2 cellular contexts compared by ENCODE assay signal in the genomic region with DNA sequence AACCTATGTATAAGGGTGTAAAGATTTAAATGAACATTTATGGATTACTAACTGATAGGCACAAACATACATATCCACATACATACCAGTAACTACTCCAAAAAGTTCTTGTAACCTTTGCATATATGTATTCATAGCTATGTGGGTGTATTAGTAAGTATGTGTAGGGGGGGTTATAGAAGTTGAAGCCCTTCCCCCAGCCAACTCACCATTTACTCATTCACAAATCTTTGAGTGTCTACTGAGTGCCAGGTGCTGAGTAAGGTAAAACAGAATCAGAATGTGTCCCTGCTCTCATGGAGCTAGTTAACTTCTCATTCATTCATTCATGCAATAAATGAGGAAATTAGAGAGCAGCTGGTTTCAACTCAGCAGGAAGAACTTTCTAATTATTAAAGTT.
TF ChIP-seq lines count a peak whose summit lies in the region.

No MANE protein-coding gene starts in this region.

TF ChIP-seq in IMR-90, 13 proteins besides CTCF, POLR2A, EP300 and RAD21:
- TF ChIP-seq BHLHE40 (IDR thresholded peaks at IDR 0.05; ENCODE audit: low read depth, low read length), result no peak
- TF ChIP-seq SMC3 (IDR thresholded peaks at IDR 0.05; ENCODE audit: low read depth, low read length), result no peak
- no peak for TF ChIP-seq RFX5 (IDR thresholded peaks at IDR 0.05; ENCODE audit: low read depth, low read length)
- TF ChIP-seq MAFK (IDR thresholded peaks at IDR 0.05; ENCODE audit: low read depth, low read length), result peak; percentile 37; the same call in 1 of the 2 replicates

TF ChIP-seq in H1, 55 proteins besides CTCF, POLR2A, EP300 and RAD21:
- TF ChIP-seq, protein P1, sequence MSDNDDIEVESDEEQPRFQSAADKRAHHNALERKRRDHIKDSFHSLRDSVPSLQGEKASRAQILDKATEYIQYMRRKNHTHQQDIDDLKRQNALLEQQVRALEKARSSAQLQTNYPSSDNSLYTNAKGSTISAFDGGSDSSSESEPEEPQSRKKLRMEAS (IDR thresholded peaks at IDR 0.05), result no peak
- TF ChIP-seq KDM1A (IDR thresholded peaks at IDR 0.05; ENCODE audit: borderline replicate concordance, low read length) (no peak), SIX5 (IDR thresholded peaks at IDR 0.05; ENCODE audit: low read depth, low read length) (no peak), SP1 (IDR thresholded peaks at IDR 0.05; ENCODE audit: low read depth, low read length) (no peak), BCL11A (IDR thresholded peaks at IDR 0.05; ENCODE audit: low read depth in 2 of 2, low read length in 2 of 2) (no peak), SIN3A (conservative IDR thresholded peaks at IDR 0.05 in 1 of 2, IDR thresholded peaks at IDR 0.05 in 1 of 2; ENCODE audit: low read depth in 1 of 2, low read length in 2 of 2) (no peak), GTF2F1 (IDR thresholded peaks at IDR 0.05; ENCODE audit: borderline replicate concordance, low read depth, low read length) (no peak), SAP30 (IDR thresholded peaks at IDR 0.05; ENCODE audit: insufficient read depth, insufficient replicate concordance, low read length) (no peak)
- TF ChIP-seq, protein P2, sequence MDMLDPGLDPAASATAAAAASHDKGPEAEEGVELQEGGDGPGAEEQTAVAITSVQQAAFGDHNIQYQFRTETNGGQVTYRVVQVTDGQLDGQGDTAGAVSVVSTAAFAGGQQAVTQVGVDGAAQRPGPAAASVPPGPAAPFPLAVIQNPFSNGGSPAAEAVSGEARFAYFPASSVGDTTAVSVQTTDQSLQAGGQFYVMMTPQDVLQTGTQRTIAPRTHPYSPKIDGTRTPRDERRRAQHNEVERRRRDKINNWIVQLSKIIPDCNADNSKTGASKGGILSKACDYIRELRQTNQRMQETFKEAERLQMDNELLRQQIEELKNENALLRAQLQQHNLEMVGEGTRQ (IDR thresholded peaks at IDR 0.05; ENCODE audit: low read length), result no peak
